Comparison of ENCODE assay signal across 20 cellular contexts in genomic region chr6:73248192-73248898, GRCh38. TPM values are rescaled to one million over a fixed set of nuclear protein-coding genes. Genes with fewer than 3 reads are reported as not detected.
"Had no signal": no experiment of that assay in that cellular context is flagged by ENCODE, and none has a peak within 500 bp of the region (broad histone marks: within the 10 kb centered on the region; RNA-seq: fewer than 3 reads in every experiment).

No MANE protein-coding gene starts in this region.

- H3K27me3 Mint-ChIP-seq: activated CD8-positive, alpha-beta T cell treated with anti-CD3 and anti-CD28 coated beads for 36 hours had no signal

- DNase-seq: activated B cell treated with CpG ODN at 0.5 μM for 24 hours; activated CD4-positive, alpha-beta T cell treated with anti-CD3 and anti-CD28 coated beads for 48 hours; activated CD8-positive, alpha-beta T cell treated with anti-CD3 and anti-CD28 coated beads for 36 hours; activated effector memory CD4-positive, alpha-beta T cell treated with Interleukin-2 at 50 U/mL for 16 hours; activated naive CD4-positive, alpha-beta T cell treated with anti-CD3 and anti-CD28 coated beads, Interleukin-2, amount 50 U/mL, for 16 hours; activated T-cell treated with anti-CD3 and anti-CD28 coated beads, Interleukin-2, amount 50 U/mL, for 4 hours; heart left ventricle; posterior cingulate gyrus; stimulated activated CD4-positive, alpha-beta T cell treated with anti-CD3 and anti-CD28 coated beads, Interleukin-15, amount 100 ng/mL, for 24 hours; stimulated activated CD4-positive, alpha-beta T cell treated with anti-CD3 and anti-CD28 coated beads, Interleukin-4, amount 100 ng/mL, for 24 hours; stimulated activated naive CD4-positive, alpha-beta T cell; tibial artery had no signal

- H3K27ac Mint-ChIP-seq: activated B cell treated with CpG ODN at 0.5 μM for 24 hours; activated CD8-positive, alpha-beta T cell treated with anti-CD3 and anti-CD28 coated beads for 36 hours had no signal

- H3K4me1 ChIP-seq: heart left ventricle, right atrium auricular region, tibial artery, vagina had no signal

- H3K9me3 Mint-ChIP-seq: activated B cell treated with CpG ODN at 0.5 μM for 24 hours; activated CD8-positive, alpha-beta T cell treated with anti-CD3 and anti-CD28 coated beads for 36 hours; activated T-cell treated with anti-CD3 and anti-CD28 coated beads, Interleukin-2, amount 50 U/mL, for 4 hours had no signal

- H3K4me3 Mint-ChIP-seq: activated B cell treated with CpG ODN at 0.5 μM for 24 hours; activated CD8-positive, alpha-beta T cell treated with anti-CD3 and anti-CD28 coated beads for 36 hours; activated T-cell treated with anti-CD3 and anti-CD28 coated beads, Interleukin-2, amount 50 U/mL, for 4 hours had no signal

- H3K4me3 ChIP-seq: cardiac muscle cell, heart left ventricle, right atrium auricular region, skin epidermis, tibial artery, vagina had no signal

- H3K36me3 ChIP-seq: cardiac muscle cell, heart left ventricle, right atrium auricular region, tibial artery, vagina had no signal

- H3K27ac ChIP-seq: cardiac muscle cell, heart left ventricle, right atrium auricular region, skin epidermis, tibial artery, vagina had no signal

- H3K9me3 ChIP-seq: heart left ventricle, right atrium auricular region, tibial artery, vagina had no signal

- ATAC-seq: activated CD8-positive, alpha-beta T cell treated with anti-CD3 and anti-CD28 coated beads for 36 hours; heart left ventricle had no signal

- H3K4me1 Mint-ChIP-seq: activated B cell treated with CpG ODN at 0.5 μM for 24 hours had no signal

RNA-seq across cellular contexts. Expression of gene KHDC1, which starts 14.7 kb away (rescaled TPM):
- total RNA-seq: lung microvascular endothelial cell had no signal

RNA-seq across cellular contexts. Expression of gene KHDC1L, which starts 23.0 kb away (rescaled TPM):
- total RNA-seq: activated B cell treated with CpG ODN at 0.5 μM for 24 hours; activated CD8-positive, alpha-beta T cell treated with anti-CD3 and anti-CD28 coated beads for 36 hours; activated T-cell treated with anti-CD3 and anti-CD28 coated beads, Interleukin-2, amount 50 U/mL, for 4 hours; cardiac muscle cell; dermis microvascular lymphatic vessel endothelial cell; epithelial cell of proximal tubule; heart left ventricle; lung microvascular endothelial cell; right atrium auricular region; subcutaneous adipose tissue; vagina had no signal
